2 cellular contexts compared by ENCODE assay signal in genomic region chr2:148936857-148937450, GRCh38.
TF ChIP-seq lines count a peak whose summit lies in the region.

No MANE protein-coding gene starts in this region.

TF ChIP-seq in Ishikawa, 13 proteins besides CTCF, POLR2A, EP300 and RAD21:
- TF ChIP-seq REST (IDR thresholded peaks at IDR 0.05; ENCODE audit: low read depth) (no peak), NFIC (IDR thresholded peaks at IDR 0.05) (peak; percentile 33), YY1 (IDR thresholded peaks at IDR 0.05; ENCODE audit: low read depth) (no peak)

TF ChIP-seq in GM12878, 131 proteins besides CTCF, POLR2A, EP300 and RAD21:
- TF ChIP-seq, protein P1, sequence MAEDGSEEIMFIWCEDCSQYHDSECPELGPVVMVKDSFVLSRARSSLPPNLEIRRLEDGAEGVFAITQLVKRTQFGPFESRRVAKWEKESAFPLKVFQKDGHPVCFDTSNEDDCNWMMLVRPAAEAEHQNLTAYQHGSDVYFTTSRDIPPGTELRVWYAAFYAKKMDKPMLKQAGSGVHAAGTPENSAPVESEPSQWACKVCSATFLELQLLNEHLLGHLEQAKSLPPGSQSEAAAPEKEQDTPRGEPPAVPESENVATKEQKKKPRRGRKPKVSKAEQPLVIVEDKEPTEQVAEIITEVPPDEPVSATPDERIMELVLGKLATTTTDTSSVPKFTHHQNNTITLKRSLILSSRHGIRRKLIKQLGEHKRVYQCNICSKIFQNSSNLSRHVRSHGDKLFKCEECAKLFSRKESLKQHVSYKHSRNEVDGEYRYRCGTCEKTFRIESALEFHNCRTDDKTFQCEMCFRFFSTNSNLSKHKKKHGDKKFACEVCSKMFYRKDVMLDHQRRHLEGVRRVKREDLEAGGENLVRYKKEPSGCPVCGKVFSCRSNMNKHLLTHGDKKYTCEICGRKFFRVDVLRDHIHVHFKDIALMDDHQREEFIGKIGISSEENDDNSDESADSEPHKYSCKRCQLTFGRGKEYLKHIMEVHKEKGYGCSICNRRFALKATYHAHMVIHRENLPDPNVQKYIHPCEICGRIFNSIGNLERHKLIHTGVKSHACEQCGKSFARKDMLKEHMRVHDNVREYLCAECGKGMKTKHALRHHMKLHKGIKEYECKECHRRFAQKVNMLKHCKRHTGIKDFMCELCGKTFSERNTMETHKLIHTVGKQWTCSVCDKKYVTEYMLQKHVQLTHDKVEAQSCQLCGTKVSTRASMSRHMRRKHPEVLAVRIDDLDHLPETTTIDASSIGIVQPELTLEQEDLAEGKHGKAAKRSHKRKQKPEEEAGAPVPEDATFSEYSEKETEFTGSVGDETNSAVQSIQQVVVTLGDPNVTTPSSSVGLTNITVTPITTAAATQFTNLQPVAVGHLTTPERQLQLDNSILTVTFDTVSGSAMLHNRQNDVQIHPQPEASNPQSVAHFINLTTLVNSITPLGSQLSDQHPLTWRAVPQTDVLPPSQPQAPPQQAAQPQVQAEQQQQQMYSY (CRISPR knock-in tag; IDR thresholded peaks at IDR 0.05) = no peak
- TF ChIP-seq NR2C1 (IDR thresholded peaks at IDR 0.05) (no peak), HSF1 (IDR thresholded peaks at IDR 0.05; ENCODE audit: low read depth, low read length) (no peak), CEBPB (IDR thresholded peaks at IDR 0.05; ENCODE audit: borderline replicate concordance in 1 of 2, low read depth in 2 of 2, low read length in 2 of 2) (no peak), ZNF384 (IDR thresholded peaks at IDR 0.05; ENCODE audit: borderline replicate concordance, low read depth, low read length) (no peak), POLR2AphosphoS5 (IDR thresholded peaks at IDR 0.05; ENCODE audit: low read length) (no peak), PML (IDR thresholded peaks at IDR 0.05; ENCODE audit: low read length) (no peak), POLR2AphosphoS2 (IDR thresholded peaks at IDR 0.05; ENCODE audit: low read depth, low read length) (no peak)
- TF ChIP-seq, protein P2, sequence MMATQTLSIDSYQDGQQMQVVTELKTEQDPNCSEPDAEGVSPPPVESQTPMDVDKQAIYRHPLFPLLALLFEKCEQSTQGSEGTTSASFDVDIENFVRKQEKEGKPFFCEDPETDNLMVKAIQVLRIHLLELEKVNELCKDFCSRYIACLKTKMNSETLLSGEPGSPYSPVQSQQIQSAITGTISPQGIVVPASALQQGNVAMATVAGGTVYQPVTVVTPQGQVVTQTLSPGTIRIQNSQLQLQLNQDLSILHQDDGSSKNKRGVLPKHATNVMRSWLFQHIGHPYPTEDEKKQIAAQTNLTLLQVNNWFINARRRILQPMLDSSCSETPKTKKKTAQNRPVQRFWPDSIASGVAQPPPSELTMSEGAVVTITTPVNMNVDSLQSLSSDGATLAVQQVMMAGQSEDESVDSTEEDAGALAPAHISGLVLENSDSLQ (IDR thresholded peaks at IDR 0.05) = peak; percentile 52
